Comparison of ENCODE assay signal across 8 cellular contexts in genomic region chr5:95261369-95262175, GRCh38. TPM values are rescaled to one million over a fixed set of nuclear protein-coding genes. Genes with fewer than 3 reads are reported as not detected.
DNase-seq lines count a peak whose midpoint lies in the region; ATAC-seq lines count a peak whose summit lies in the region.

No MANE protein-coding gene starts in this region.

- no peaks in the 10 kb centered on the region for H3K36me3 ChIP-seq in trophoblast cell (ENCODE audit: control insufficient read depth in 1 of 2, insufficient read depth in 2 of 2, low read length in 2 of 2)

- H3K4me1 Mint-ChIP-seq in dendritic cell treated with granulocyte-macrophage colony-stimulating factor and Interleukin-4, amounts not matched to agents 40 ng/mL and 50 ng/mL, for 4 days (ENCODE audit: low read depth) = peaks cover 16% of the 10 kb centered on the region

- H2BK120ac ChIP-seq in trophoblast cell (ENCODE audit: insufficient read depth, low read length, poor library complexity) = no peak overlapping the region

- no peaks in the 10 kb centered on the region for H3K79me1 ChIP-seq in trophoblast cell (ENCODE audit: low read length)

- no peak overlapping the region for H3K4me2 ChIP-seq in trophoblast cell (ENCODE audit: low read length)

- no peak overlapping the region for H3K14ac ChIP-seq in trophoblast cell (ENCODE audit: low read length)

- DNase-seq in NCI-H82 (lab: John Stamatoyannopoulos, UW) (peak; percentile 14), NCI-H82 treated with DMSO at 0.1 percent for 48 hours (lab: John Stamatoyannopoulos, UW; ENCODE audit: unreplicated experiment) (no peak), NCI-H748 treated with DMSO at 0.1 percent for 48 hours (lab: John Stamatoyannopoulos, UW) (peak; percentile 15), trophoblast cell (peak; percentile 24 to 57), NCI-H526 (lab: John Stamatoyannopoulos, UW) (no peak)
- DNase-seq in activated CD8-positive, alpha-beta memory T cell treated with anti-CD3 and anti-CD28 coated beads, Interleukin-2, amount 50 U/mL, for 4 hours = no peak

- H3K79me2 ChIP-seq in trophoblast cell (ENCODE audit: control insufficient read depth, insufficient read depth, low read length, poor library complexity) = no peaks in the 10 kb centered on the region

- no peak overlapping the region for H3K4ac ChIP-seq in trophoblast cell (ENCODE audit: low read depth, low read length)

- H2AFZ ChIP-seq in trophoblast cell (ENCODE audit: insufficient read depth, low read length, poor library complexity) = no peak overlapping the region

- H3K9me3 Mint-ChIP-seq in dendritic cell treated with granulocyte-macrophage colony-stimulating factor and Interleukin-4, amounts not matched to agents 40 ng/mL and 50 ng/mL, for 4 days = no peaks in the 10 kb centered on the region

- no peak overlapping the region for H4K8ac ChIP-seq in trophoblast cell (ENCODE audit: low read depth, low read length)

- no peak overlapping the region for H2AK5ac ChIP-seq in trophoblast cell (ENCODE audit: low read length)

- H3K9ac ChIP-seq in trophoblast cell (ENCODE audit: low read length) = no peak overlapping the region

- no peaks in the 10 kb centered on the region for H3K27me3 Mint-ChIP-seq in dendritic cell treated with granulocyte-macrophage colony-stimulating factor and Interleukin-4, amounts not matched to agents 40 ng/mL and 50 ng/mL, for 4 days

- no peak overlapping the region for H3K18ac ChIP-seq in trophoblast cell (ENCODE audit: low read length)

- no peaks in the 10 kb centered on the region for H3K36me3 Mint-ChIP-seq in dendritic cell treated with granulocyte-macrophage colony-stimulating factor and Interleukin-4, amounts not matched to agents 40 ng/mL and 50 ng/mL, for 4 days (ENCODE audit: low read depth)

- no peaks in the 10 kb centered on the region for H3K4me1 ChIP-seq in trophoblast cell (ENCODE audit: control insufficient read depth in 1 of 2, insufficient read depth in 2 of 2, low read length in 2 of 2)

- H3K27me3 ChIP-seq in trophoblast cell (ENCODE audit: insufficient read depth, low read length) = no peaks in the 10 kb centered on the region

- no peak overlapping the region for H3K23ac ChIP-seq in trophoblast cell (ENCODE audit: low read length)

- H3K4me3 Mint-ChIP-seq in dendritic cell treated with granulocyte-macrophage colony-stimulating factor and Interleukin-4, amounts not matched to agents 40 ng/mL and 50 ng/mL, for 4 days = no peak overlapping the region

- intact Hi-C loops in dendritic cell treated with granulocyte-macrophage colony-stimulating factor and Interleukin-4, amounts not matched to agents 40 ng/mL and 50 ng/mL, for 4 days (cut with micrococcal nuclease) = loop anchor here (1.0 kb wide), 1 partner anchor 293 kb away; no protein-coding TSS in a partner anchor

- no peak overlapping the region for H2BK12ac ChIP-seq in trophoblast cell (ENCODE audit: low read length)

- no peak overlapping the region for H3K27ac ChIP-seq in trophoblast cell (ENCODE audit: low read depth, low read length)

- H3K4me3 ChIP-seq in trophoblast cell (ENCODE audit: low read depth, low read length) = no peak overlapping the region

- ATAC-seq in GM21576 (IDR thresholded peaks at IDR 0.05; ENCODE audit: unreplicated experiment) = no peak

- no CpG with 5 or more reads among the region's 4 CpGs for WGBS in trophoblast cell (ENCODE audit: extremely low coverage, insufficient coverage, insufficient read length)

- H4K12ac ChIP-seq in trophoblast cell (ENCODE audit: low read depth, low read length) = no peak overlapping the region

- H3K27ac Mint-ChIP-seq in dendritic cell treated with granulocyte-macrophage colony-stimulating factor and Interleukin-4, amounts not matched to agents 40 ng/mL and 50 ng/mL, for 4 days = peak overlapping the region; percentile 84

- no peak overlapping the region for H2BK5ac ChIP-seq in trophoblast cell (ENCODE audit: low read depth, low read length, poor library complexity)

- H4K91ac ChIP-seq in trophoblast cell (ENCODE audit: low read depth, low read length) = no peak overlapping the region

- H3K9me3 ChIP-seq in trophoblast cell (ENCODE audit: insufficient read depth, low read depth, low read length) = no peaks in the 10 kb centered on the region

RNA-seq across cellular contexts. Expression of gene MCTP1, which starts 23.3 kb away (rescaled TPM):
- 1.3 TPM in 2 replicates for polyA plus RNA-seq in trophoblast cell (2013)

Comparison
In these comparisons a context has a peak if more than half of its experiments do, and no peak if none do; other contexts are left out.
1. DNase-seq: peak in NCI-H82 (single experiment), NCI-H748 treated with DMSO at 0.1 percent for 48 hours (single experiment) and trophoblast cell (2 of 2); none in NCI-H82 treated with DMSO at 0.1 percent for 48 hours (single experiment), activated CD8-positive, alpha-beta memory T cell treated with anti-CD3 and anti-CD28 coated beads, Interleukin-2, amount 50 U/mL, for 4 hours (single experiment) and NCI-H526 (0 of 2).